Comparison of ENCODE assay signal across 17 cellular contexts in the genomic region with DNA sequence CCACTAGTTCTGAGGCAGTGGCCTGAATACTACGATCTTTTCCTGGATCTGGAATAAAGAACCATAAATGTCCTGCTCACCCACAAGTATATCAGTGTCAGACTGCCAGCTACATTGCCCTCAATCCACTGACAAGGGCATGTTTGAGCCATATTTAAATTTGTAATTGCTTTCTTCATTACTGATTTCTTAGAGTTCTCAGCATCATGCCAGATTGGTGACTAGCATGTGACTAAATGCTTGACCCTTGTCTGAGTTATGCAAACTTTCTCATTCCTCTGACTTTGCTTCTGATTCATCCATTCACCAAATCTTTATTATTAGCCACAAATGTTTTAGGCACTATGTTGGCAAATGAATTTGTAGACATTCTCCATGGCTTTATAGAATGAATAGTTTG.
DNase-seq lines count a peak whose midpoint lies in the region; ATAC-seq, FAIRE-seq and TF ChIP-seq lines count a peak whose summit lies in the region.
"Had no signal": no experiment of that assay in that cellular context is flagged by ENCODE, and none has a peak within 500 bp of the region (broad histone marks: within the 10 kb centered on the region; RNA-seq: fewer than 3 reads in every experiment).

No MANE protein-coding gene starts in this region.

- H3K4me1 ChIP-seq in pancreas (peaks cover 0 to 20% (median 0%) of the 10 kb centered on the region in 3 donors), esophagus muscularis mucosa (no peaks in the 10 kb centered on the region)

- H3K4me3 ChIP-seq in fibroblast of pulmonary artery (replicated peaks; ENCODE audit: low read depth, low read length) (no peak overlapping the region), pancreas (no peak overlapping the region), esophagus muscularis mucosa (no peak overlapping the region)
- H3K4me3 ChIP-seq: coronary artery, GM23338, hepatocyte had no signal

- intact Hi-C loops in pancreas (cut with DNase I): no loop called here
- intact Hi-C loops in esophagus muscularis mucosa (cut with DNase I): no loop called here

- no peaks in the 10 kb centered on the region for H3K27me3 ChIP-seq in pancreas
- H3K27me3 ChIP-seq in esophagus muscularis mucosa: no peaks in the 10 kb centered on the region
- H3K27me3 ChIP-seq: hepatocyte had no signal

- no peak for TF ChIP-seq EP300 in esophagus muscularis mucosa (IDR thresholded peaks at IDR 0.05)

- no peak for TF ChIP-seq POLR2A in esophagus muscularis mucosa (IDR thresholded peaks at IDR 0.05; ENCODE audit: low read depth)

- POLR2A ChIA-PET in RWPE1 (lab: Yijun Ruan, JAX; ENCODE audit: low non-redundant PET): no interaction called here

- DNase-seq in Caki2 (ENCODE audit: low read depth) (peak; percentile 61), RWPE1 (ENCODE audit: low spot score) (peak; percentile 75), fibroblast of pulmonary artery (ENCODE audit: low read depth) (peak; percentile 56), pancreas (peak in 1 of 6 donors; percentile 21), esophagus muscularis mucosa (ENCODE audit: extremely low spot score) (no peak), NCI-H1694 (lab: John Stamatoyannopoulos, UW) (no peak), cortex of kidney (lab: John Stamatoyannopoulos, UW) (no peak), SIG-M5 treated with dmso at 0.1 percent for 504 hours (lab: John Stamatoyannopoulos, UW; ENCODE audit: unreplicated experiment) (no peak)
- DNase-seq: activated CD4-positive, alpha-beta memory T cell treated with anti-CD3 and anti-CD28 coated beads, Interleukin-2, amount 10 ng/mL, durations not matched to agents 7 days and 5 days; activated naive CD4-positive, alpha-beta T cell treated with anti-CD3 and anti-CD28 coated beads, Interleukin-2, amount 10 ng/mL, durations not matched to agents 7 days and 5 days; CD4-positive, alpha-beta T cell; NCI-H1694 treated with DMSO at 0.1 percent for 48 hours; small intestine; T-helper 2 cell had no signal

- H3K27ac ChIP-seq in RWPE1: no peak overlapping the region
- peak overlapping the region in 1 of 4 donors; percentile 30 for H3K27ac ChIP-seq in pancreas
- H3K27ac ChIP-seq in esophagus muscularis mucosa (replicated peaks in 1 of 4): no peak overlapping the region
- H3K27ac ChIP-seq: coronary artery, hepatocyte had no signal

- WGBS in pancreas, 2 donors: 47 to 52% methylated on average over 1 of the region's 1 CpG
- WGBS in esophagus muscularis mucosa: 63% methylated on average over 1 of the region's 1 CpG

- CTCF ChIA-PET in RWPE1 (lab: Yijun Ruan, JAX): no interaction called here

- no peak for FAIRE-seq in pancreas (lab: Jason Lieb, UNC)
- FAIRE-seq: small intestine had no signal

- H3K36me3 ChIP-seq in pancreas (no peaks in the 10 kb centered on the region), esophagus muscularis mucosa (no peaks in the 10 kb centered on the region)

- no peak for TF ChIP-seq CTCF in RWPE1 (conservative IDR thresholded peaks at IDR 0.05; ENCODE audit: low read depth)
- TF ChIP-seq CTCF in fibroblast of pulmonary artery (IDR thresholded peaks at IDR 0.05; ENCODE audit: low read length, missing control alignments): no peak
- no peak for TF ChIP-seq CTCF in pancreas (IDR thresholded peaks at IDR 0.05)
- no peak for TF ChIP-seq CTCF in esophagus muscularis mucosa (IDR thresholded peaks at IDR 0.05)

- ATAC-seq in pancreas: peak; percentile 72 to 88 (median 80)
- ATAC-seq: GM23338 had no signal

- H3K9me3 ChIP-seq in pancreas (no peaks in the 10 kb centered on the region), esophagus muscularis mucosa (no peaks in the 10 kb centered on the region)

- in situ Hi-C loops in Caki2 (cut with HindIII; ENCODE audit: low pct_unique_long_range_greater_than_20kb, low sequenced_read_pairs): no loop called here

Comparison
In these comparisons a context has a peak if more than half of its experiments do, and no peak if none do; other contexts are left out.
1. DNase-seq: peak in Caki2 (single experiment), RWPE1 (single experiment) and fibroblast of pulmonary artery (single experiment); none in esophagus muscularis mucosa (single experiment), NCI-H1694 (single experiment), cortex of kidney (single experiment) and SIG-M5 treated with dmso at 0.1 percent for 504 hours (single experiment).